Comparison of ENCODE assay signal across 1 cellular context in genomic region chr7:150668977-150669376, GRCh38.
TF ChIP-seq lines count a peak whose summit lies in the region.

No MANE protein-coding gene starts in this region.

TF ChIP-seq in GM12878, 131 proteins besides CTCF, POLR2A, EP300 and RAD21:
- TF ChIP-seq CBX5 (IDR thresholded peaks at IDR 0.05; ENCODE audit: low read depth) (no peak), ZNF207 (IDR thresholded peaks at IDR 0.05; ENCODE audit: borderline replicate concordance) (0 out of 2 replicates have a peak, but pooled peaks have one; percentile 13)
